ENCODE assay signal across 8 cellular contexts in genomic region chr1:234933475-234933874, GRCh38.
DNase-seq lines count a peak whose midpoint lies in the region; ATAC-seq and TF ChIP-seq lines count a peak whose summit lies in the region.

No MANE protein-coding gene starts in this region.

- H2AFZ ChIP-seq in hepatocyte, result no peak overlapping the region

- H3K4me1 ChIP-seq in SJCRH30, result no peaks in the 10 kb centered on the region
- H3K4me1 ChIP-seq in hepatocyte (ENCODE audit: insufficient read depth), result no peaks in the 10 kb centered on the region

- no peaks in the 10 kb centered on the region for H3K9me2 ChIP-seq in hepatocyte (replicated peaks; ENCODE audit: insufficient read depth)

- no peaks in the 10 kb centered on the region for H3K79me2 ChIP-seq in hepatocyte

- H3K27ac ChIP-seq in SJCRH30 (no peak overlapping the region), hepatocyte (no peak overlapping the region)

- H3K4me2 ChIP-seq in hepatocyte, result no peak overlapping the region

- H3K27ac Mint-ChIP-seq in activated CD8-positive, alpha-beta T cell treated with anti-CD3 and anti-CD28 coated beads for 36 hours, result peak overlapping the region; percentile 84

- no peaks in the 10 kb centered on the region for H3K36me3 ChIP-seq in SJCRH30
- no peaks in the 10 kb centered on the region for H3K36me3 ChIP-seq in hepatocyte (replicated peaks; ENCODE audit: insufficient read depth, low read depth)

- intact Hi-C loops in activated CD8-positive, alpha-beta T cell treated with anti-CD3 and anti-CD28 coated beads for 36 hours (cut with micrococcal nuclease), result no loop called here

- peak; percentile 75 for DNase-seq in ELR (ENCODE audit: low read depth)
- DNase-seq in activated CD8-positive, alpha-beta T cell treated with anti-CD3 and anti-CD28 coated beads for 36 hours, result peak; percentile 56
- DNase-seq in kidney tubule cell (ENCODE audit: low spot score), result peak; percentile 64
- DNase-seq in SJCRH30, result no peak
- no peak for DNase-seq in NCI-H1417 treated with DMSO at 0.1 percent for 48 hours (lab: John Stamatoyannopoulos, UW)
- no peak for DNase-seq in hepatocyte (ENCODE audit: low spot score)

- H3K4me3 ChIP-seq in SJCRH30, result no peak overlapping the region
- H3K4me3 ChIP-seq in hepatocyte, result no peak overlapping the region

- ATAC-seq in GM19467 (IDR thresholded peaks at IDR 0.05; ENCODE audit: unreplicated experiment) (peak; percentile 92), HG03460 (IDR thresholded peaks at IDR 0.05; ENCODE audit: unreplicated experiment) (peak; percentile 90)
- ATAC-seq in activated CD8-positive, alpha-beta T cell treated with anti-CD3 and anti-CD28 coated beads for 36 hours, result peak; percentile 86

- peaks cover 52% of the 10 kb centered on the region for H3K4me1 Mint-ChIP-seq in activated CD8-positive, alpha-beta T cell treated with anti-CD3 and anti-CD28 coated beads for 36 hours (ENCODE audit: low read depth)

- H4K20me1 ChIP-seq in hepatocyte (ENCODE audit: insufficient read depth, poor library complexity, severe bottlenecking), result no peaks in the 10 kb centered on the region

- H3K36me3 Mint-ChIP-seq in activated CD8-positive, alpha-beta T cell treated with anti-CD3 and anti-CD28 coated beads for 36 hours (ENCODE audit: low read depth), result no peaks in the 10 kb centered on the region

- CTCF ChIA-PET in activated CD8-positive, alpha-beta T cell treated with anti-CD3 and anti-CD28 coated beads for 36 hours (lab: Charles Lee), result interaction anchor here (0.9 to 1.8 kb wide), 5 partner anchors 21 to 447 kb away, joined by 3 read pairs; no protein-coding TSS in a partner anchor

- no peak for TF ChIP-seq CTCF in activated CD8-positive, alpha-beta T cell treated with anti-CD3 and anti-CD28 coated beads for 36 hours (IDR thresholded peaks at IDR 0.05)
- TF ChIP-seq CTCF in hepatocyte (IDR thresholded peaks at IDR 0.05; ENCODE audit: poor library complexity), result no peak

- no peaks in the 10 kb centered on the region for H3K27me3 ChIP-seq in SJCRH30
- H3K27me3 ChIP-seq in hepatocyte, result no peaks in the 10 kb centered on the region

- POLR2A ChIA-PET in activated CD8-positive, alpha-beta T cell treated with anti-CD3 and anti-CD28 coated beads for 36 hours (lab: Charles Lee), result interaction anchor here (1.4 to 1.9 kb wide), 3 partner anchors 25 to 324 kb away, joined by 3 to 5 read pairs (median 4); partner anchors contain the start of gene IRF2BP2

- no peaks in the 10 kb centered on the region; the same call in 1 of the 2 replicates for H3K9me3 ChIP-seq in SJCRH30 (replicated peaks)
- H3K9me3 ChIP-seq in hepatocyte (ENCODE audit: low read depth), result no peaks in the 10 kb centered on the region

- no peaks in the 10 kb centered on the region for H3K27me3 Mint-ChIP-seq in activated CD8-positive, alpha-beta T cell treated with anti-CD3 and anti-CD28 coated beads for 36 hours

- 43% methylated on average over 2 of the region's 2 CpGs for WGBS in hepatocyte (ENCODE audit: low lambda C conversion rate, missing lambda C conversion rate)

- H3K9me3 Mint-ChIP-seq in activated CD8-positive, alpha-beta T cell treated with anti-CD3 and anti-CD28 coated beads for 36 hours, result no peaks in the 10 kb centered on the region

- H3K4me3 Mint-ChIP-seq in activated CD8-positive, alpha-beta T cell treated with anti-CD3 and anti-CD28 coated beads for 36 hours, result no peak overlapping the region

Comparison
In these comparisons a context has a peak if more than half of its experiments do, and no peak if none do; other contexts are left out.
1. DNase-seq: peak in ELR (single experiment), activated CD8-positive, alpha-beta T cell treated with anti-CD3 and anti-CD28 coated beads for 36 hours (single experiment) and kidney tubule cell (single experiment); none in SJCRH30 (0 of 2), NCI-H1417 treated with DMSO at 0.1 percent for 48 hours (single experiment) and hepatocyte (single experiment).
2. Peak in every context shown above with its lines, with median percentiles within 50 percentile points of each other: ATAC-seq.